14 cellular contexts compared by ENCODE assay signal in genomic region chr20:24723953-24724352, GRCh38.
DNase-seq lines count a peak whose midpoint lies in the region; ATAC-seq lines count a peak whose summit lies in the region.
"Had no signal": no experiment of that assay in that cellular context is flagged by ENCODE, and none has a peak within 500 bp of the region (broad histone marks: within the 10 kb centered on the region; RNA-seq: fewer than 3 reads in every experiment).

No MANE protein-coding gene starts in this region.

- H3K14ac ChIP-seq in neuronal stem cell (ENCODE audit: low read length) (peak overlapping the region; percentile 4), trophoblast cell (ENCODE audit: low read length) (no peak overlapping the region)

- no peak overlapping the region for H3K27ac ChIP-seq in BLaER1 treated with 17β-estradiol and CSF1 and Interleukin-3, amounts not matched to agents 10 nM and 100 nM
- H3K27ac ChIP-seq in neuronal stem cell (replicated peaks; ENCODE audit: low read length) (no peak overlapping the region), trophoblast cell (ENCODE audit: low read depth, low read length) (no peak overlapping the region)
- H3K27ac ChIP-seq: A549 had no signal

- no peak overlapping the region for H3K4me3 ChIP-seq in BLaER1 treated with 17β-estradiol and CSF1 and Interleukin-3, amounts not matched to agents 10 nM and 100 nM
- H3K4me3 ChIP-seq in neuronal stem cell (ENCODE audit: low read length in 2 of 2) (peak overlapping the region in 1 of 2 donors; percentile 31), trophoblast cell (ENCODE audit: low read depth, low read length) (no peak overlapping the region)
- H3K4me3 ChIP-seq: A549 had no signal

- no peak overlapping the region for H2BK15ac ChIP-seq in neuronal stem cell (ENCODE audit: low read length)

- H2AFZ ChIP-seq in neuronal stem cell (ENCODE audit: low read length) (no peak overlapping the region), trophoblast cell (ENCODE audit: insufficient read depth, low read length, poor library complexity) (no peak overlapping the region)

- peak overlapping the region in 7 of 11 experiments; percentile 18 to 59 (median 45); a peak in 8 of 22 replicates for H3K4me2 ChIP-seq in BLaER1 treated with 17β-estradiol and CSF1 and Interleukin-3, amounts not matched to agents 10 nM and 100 nM
- H3K4me2 ChIP-seq in neuronal stem cell (ENCODE audit: insufficient read depth, low read length, poor library complexity, severe bottlenecking) (no peak overlapping the region), trophoblast cell (ENCODE audit: low read length) (no peak overlapping the region)
- H3K4me2 ChIP-seq: A549 had no signal

- H3K27me3 ChIP-seq in BLaER1 treated with 17β-estradiol and CSF1 and Interleukin-3, amounts not matched to agents 10 nM and 100 nM = no peaks in the 10 kb centered on the region
- H3K27me3 ChIP-seq in neuronal stem cell (ENCODE audit: control insufficient read depth in 3 of 3, insufficient read depth in 3 of 3, low read depth in 1 of 3, low read length in 3 of 3) (no peaks in the 10 kb centered on the region), trophoblast cell (ENCODE audit: insufficient read depth, low read length) (no peaks in the 10 kb centered on the region)

- peaks cover 0 to 16% (median 4%) of the 10 kb centered on the region in 11 experiments; a peak in 10 of 22 replicates for H3K9me3 ChIP-seq in BLaER1 treated with 17β-estradiol and CSF1 and Interleukin-3, amounts not matched to agents 10 nM and 100 nM (replicated peaks in 1 of 11)
- no peaks in the 10 kb centered on the region for H3K9me3 ChIP-seq in neuronal stem cell (replicated peaks in 1 of 2; ENCODE audit: control insufficient read depth in 2 of 2, insufficient read depth in 1 of 2, low read depth in 1 of 2, low read length in 2 of 2)
- no peaks in the 10 kb centered on the region for H3K9me3 ChIP-seq in trophoblast cell (ENCODE audit: insufficient read depth, low read depth, low read length)
- H3K9me3 ChIP-seq: A549, Caco-2 had no signal

- no peak for ATAC-seq in activated CD4-positive, CD25-positive, alpha-beta regulatory T cell treated with anti-CD3 and anti-CD28 coated beads, Interleukin-2, amount 50 U/mL, for 24 hours
- ATAC-seq: A549, HCT116 had no signal

- H2AK5ac ChIP-seq in neuronal stem cell (ENCODE audit: low read depth, low read length) = no peak overlapping the region
- no peak overlapping the region for H2AK5ac ChIP-seq in trophoblast cell (ENCODE audit: low read length)

- H3K4me1 ChIP-seq in BLaER1 treated with 17β-estradiol and CSF1 and Interleukin-3, amounts not matched to agents 10 nM and 100 nM = peaks cover 8 to 26% (median 15%) of the 10 kb centered on the region in 10 experiments; a peak in 18 of 20 replicates
- H3K4me1 ChIP-seq in neuronal stem cell (ENCODE audit: control insufficient read depth in 2 of 2, insufficient read depth in 1 of 2, low read depth in 1 of 2, low read length in 2 of 2) (no peaks in the 10 kb centered on the region), trophoblast cell (ENCODE audit: control insufficient read depth in 1 of 2, insufficient read depth in 2 of 2, low read length in 2 of 2) (no peaks in the 10 kb centered on the region)
- H3K4me1 ChIP-seq: A549, Caco-2 had no signal

- H3K36me3 ChIP-seq in BLaER1 treated with 17β-estradiol and CSF1 and Interleukin-3, amounts not matched to agents 10 nM and 100 nM = no peaks in the 10 kb centered on the region
- H3K36me3 ChIP-seq in neuronal stem cell (replicated peaks in 1 of 2; ENCODE audit: control insufficient read depth in 2 of 2, insufficient read depth in 2 of 2, low read length in 2 of 2) (no peaks in the 10 kb centered on the region), trophoblast cell (ENCODE audit: control insufficient read depth in 1 of 2, insufficient read depth in 2 of 2, low read length in 2 of 2) (no peaks in the 10 kb centered on the region)

- H3K18ac ChIP-seq in neuronal stem cell (ENCODE audit: low read length) (peak overlapping the region; percentile 29), trophoblast cell (ENCODE audit: low read length) (no peak overlapping the region)

- H3K23ac ChIP-seq in neuronal stem cell (ENCODE audit: low read depth, low read length, poor library complexity) (no peak overlapping the region), trophoblast cell (ENCODE audit: low read length) (no peak overlapping the region)

- peak; percentile 1 for DNase-seq in H4 (ENCODE audit: low spot score)
- peak; percentile 52 for DNase-seq in left kidney (ENCODE audit: low read depth, low spot score)
- DNase-seq in neuronal stem cell (ENCODE audit: low spot score) = no peak
- no peak for DNase-seq in trophoblast cell
- DNase-seq in activated effector memory CD4-positive, alpha-beta T cell treated with Interleukin-2 at 50 U/mL for 16 hours = no peak
- DNase-seq in SKM-1 treated with dmso at 0.1 percent for 144 hours (lab: John Stamatoyannopoulos, UW; ENCODE audit: unreplicated experiment) = no peak
- DNase-seq: Caco-2; CD8-positive, alpha-beta memory T cell; DMS53; GF-D8 had no signal

- H3K4ac ChIP-seq in neuronal stem cell (ENCODE audit: low read length) = no peak overlapping the region
- H3K4ac ChIP-seq in trophoblast cell (ENCODE audit: low read depth, low read length) = no peak overlapping the region

- H2BK12ac ChIP-seq in neuronal stem cell (ENCODE audit: low read length) (no peak overlapping the region), trophoblast cell (ENCODE audit: low read length) (no peak overlapping the region)

- no peak overlapping the region for H3K9ac ChIP-seq in BLaER1 treated with 17β-estradiol and CSF1 and Interleukin-3, amounts not matched to agents 10 nM and 100 nM
- H3K9ac ChIP-seq in neuronal stem cell (ENCODE audit: low read depth, low read length, poor library complexity) (no peak overlapping the region), trophoblast cell (ENCODE audit: low read length) (no peak overlapping the region)

- H4K91ac ChIP-seq in neuronal stem cell (ENCODE audit: low read depth, low read length, poor library complexity) = no peak overlapping the region
- H4K91ac ChIP-seq in trophoblast cell (ENCODE audit: low read depth, low read length) = no peak overlapping the region

- no peaks in the 10 kb centered on the region for H3K79me2 ChIP-seq in trophoblast cell (ENCODE audit: control insufficient read depth, insufficient read depth, low read length, poor library complexity)

- H2BK120ac ChIP-seq in neuronal stem cell (ENCODE audit: low read depth, low read length) (no peak overlapping the region), trophoblast cell (ENCODE audit: insufficient read depth, low read length, poor library complexity) (no peak overlapping the region)

- no peaks in the 10 kb centered on the region for H4K20me1 ChIP-seq in BLaER1 treated with 17β-estradiol and CSF1 and Interleukin-3, amounts not matched to agents 10 nM and 100 nM

- H4K8ac ChIP-seq in neuronal stem cell (ENCODE audit: low read depth, low read length) (no peak overlapping the region), trophoblast cell (ENCODE audit: low read depth, low read length) (no peak overlapping the region)

- H3K79me1 ChIP-seq in neuronal stem cell (ENCODE audit: low read depth, low read length) = no peaks in the 10 kb centered on the region
- no peaks in the 10 kb centered on the region for H3K79me1 ChIP-seq in trophoblast cell (ENCODE audit: low read length)

- H4K12ac ChIP-seq in trophoblast cell (ENCODE audit: low read depth, low read length) = no peak overlapping the region

- no CpG with 5 or more reads among the region's 6 CpGs for WGBS in neuronal stem cell (ENCODE audit: extremely low coverage in 2 of 2, insufficient read length in 2 of 2, insufficient replicate concordance in 1 of 2), 2 donors
- WGBS in trophoblast cell (ENCODE audit: extremely low coverage, insufficient coverage, insufficient read length) = no CpG with 5 or more reads among the region's 6 CpGs

- H2BK5ac ChIP-seq in neuronal stem cell (ENCODE audit: low read length) = no peak overlapping the region
- H2BK5ac ChIP-seq in trophoblast cell (ENCODE audit: low read depth, low read length, poor library complexity) = no peak overlapping the region

Comparison
In these comparisons a context has a peak if more than half of its experiments do, and no peak if none do; other contexts are left out.
1. H3K4me2 ChIP-seq: peak in BLaER1 treated with 17β-estradiol and CSF1 and Interleukin-3, amounts not matched to agents 10 nM and 100 nM (7 of 11); none in neuronal stem cell (single experiment) and trophoblast cell (single experiment).
2. DNase-seq: peak in H4 (single experiment) and left kidney (single experiment); none in neuronal stem cell (single experiment), trophoblast cell (0 of 2), activated effector memory CD4-positive, alpha-beta T cell treated with Interleukin-2 at 50 U/mL for 16 hours (single experiment) and SKM-1 treated with dmso at 0.1 percent for 144 hours (single experiment).